29 cellular contexts compared by ENCODE assay signal in genomic region chr6:50862172-50862571, GRCh38. TPM values are rescaled to one million over a fixed set of nuclear protein-coding genes. Genes with fewer than 3 reads are reported as not detected.
"Had no signal": no experiment of that assay in that cellular context is flagged by ENCODE, and none has a peak within 500 bp of the region (broad histone marks: within the 10 kb centered on the region; RNA-seq: fewer than 3 reads in every experiment).

No MANE protein-coding gene starts in this region.

- H3K4me3 ChIP-seq: breast epithelium, SJSA1 had no signal

- H3K9me3 Mint-ChIP-seq: activated naive CD4-positive, alpha-beta T cell treated with anti-CD3 and anti-CD28 coated beads, Interleukin-2, amount 50 U/mL, for 24 hours; activated T-helper 1 cell treated with anti-CD3 and anti-CD28 coated beads, Interleukin-12 subunit alpha, Interleukin-12 subunit beta, Interleukin-2, Interleukin-4 antibody, amounts not matched to agents 30 ng/mL and 10 ng/mL and 1 ng/mL, durations not matched to agents 14 hours and 24 hours and 36 hours; T-helper 1 cell treated with Interleukin-12 subunit alpha and Interleukin-12 subunit beta and Interleukin-4 antibody, amounts not matched to agents 30 μg/mL and 1 μg/mL, for 36 hours had no signal

- H3K27ac ChIP-seq: breast epithelium, KMS-11, SJSA1 had no signal

- H3K27me3 ChIP-seq: breast epithelium, SJSA1 had no signal

- H3K36me3 ChIP-seq: breast epithelium, SJSA1 had no signal

- ATAC-seq: activated CD4-positive, CD25-positive, alpha-beta regulatory T cell treated with anti-CD3 and anti-CD28 coated beads, Interleukin-2, amount 50 U/mL, for 24 hours; activated CD8-positive, alpha-beta T cell treated with anti-CD3 and anti-CD28 coated beads, Interleukin-2, amount 10 ng/mL, durations not matched to agents 7 days and 5 days; Panc1; Right ventricle myocardium inferior had no signal

- H3K9me3 ChIP-seq: breast epithelium, SJSA1 had no signal

- H3K27me3 Mint-ChIP-seq: activated naive CD4-positive, alpha-beta T cell treated with anti-CD3 and anti-CD28 coated beads, Interleukin-2, amount 50 U/mL, for 24 hours; activated T-cell treated with anti-CD3 and anti-CD28 coated beads, Interleukin-2, amount 50 U/mL, for 24 hours had no signal

- H3K4me2 ChIP-seq: KMS-11 had no signal

- H3K4me3 Mint-ChIP-seq: activated CD8-positive, alpha-beta T cell treated with anti-CD3 and anti-CD28 coated beads, Interleukin-2, amount 10 ng/mL, durations not matched to agents 7 days and 5 days; activated naive CD4-positive, alpha-beta T cell treated with anti-CD3 and anti-CD28 coated beads, Interleukin-2, amount 50 U/mL, for 24 hours; activated T-cell treated with anti-CD3 and anti-CD28 coated beads, Interleukin-2, amount 50 U/mL, for 24 hours; activated T-helper 1 cell treated with anti-CD3 and anti-CD28 coated beads, Interleukin-12 subunit alpha, Interleukin-12 subunit beta, Interleukin-2, Interleukin-4 antibody, amounts not matched to agents 30 ng/mL and 10 ng/mL and 1 ng/mL, durations not matched to agents 14 hours and 24 hours and 36 hours; T-helper 1 cell treated with Interleukin-12 subunit alpha and Interleukin-12 subunit beta and Interleukin-4 antibody, amounts not matched to agents 30 μg/mL and 1 μg/mL, for 36 hours had no signal

- H3K9ac ChIP-seq: KMS-11 had no signal

- H3K4me1 ChIP-seq: breast epithelium, SJSA1 had no signal

- H3K36me3 Mint-ChIP-seq: activated naive CD4-positive, alpha-beta T cell treated with anti-CD3 and anti-CD28 coated beads, Interleukin-2, amount 50 U/mL, for 24 hours had no signal

- H3K27ac Mint-ChIP-seq: activated CD8-positive, alpha-beta T cell treated with anti-CD3 and anti-CD28 coated beads, Interleukin-2, amount 10 ng/mL, durations not matched to agents 7 days and 5 days; activated naive CD4-positive, alpha-beta T cell treated with anti-CD3 and anti-CD28 coated beads, Interleukin-2, amount 50 U/mL, for 24 hours; activated T-cell treated with anti-CD3 and anti-CD28 coated beads, Interleukin-2, amount 50 U/mL, for 24 hours; activated T-helper 1 cell treated with anti-CD3 and anti-CD28 coated beads, Interleukin-12 subunit alpha, Interleukin-12 subunit beta, Interleukin-2, Interleukin-4 antibody, amounts not matched to agents 30 ng/mL and 10 ng/mL and 1 ng/mL, durations not matched to agents 14 hours and 24 hours and 36 hours; T-helper 1 cell treated with Interleukin-12 subunit alpha and Interleukin-12 subunit beta and Interleukin-4 antibody, amounts not matched to agents 30 μg/mL and 1 μg/mL, for 36 hours had no signal

- DNase-seq: activated CD4-positive, alpha-beta T cell treated with anti-CD3 and anti-CD28 coated beads for 4 hours; activated CD4-positive, alpha-beta T cell treated with anti-CD3 and anti-CD28 coated beads, Interleukin-2, amount 50 U/mL, for 4 hours; activated CD8-positive, alpha-beta memory T cell treated with anti-CD3 and anti-CD28 coated beads, Interleukin-2, amount 50 U/mL, for 48 hours; activated CD8-positive, alpha-beta T cell treated with anti-CD3 and anti-CD28 coated beads, Interleukin-2, amount 10 ng/mL, durations not matched to agents 7 days and 5 days; activated effector memory CD4-positive, alpha-beta T cell treated with Interleukin-2 at 50 U/mL for 16 hours; activated naive CD4-positive, alpha-beta T cell; activated T-cell treated with anti-CD3 and anti-CD28 coated beads, Interleukin-2, amount 50 U/mL, for 24 hours; aorta; caudate nucleus; NCI-H1092; NCI-H1417; NCI-H1930; NCI-H345; NCI-H510A; NCI-H526 treated with DMSO at 0.1 percent for 48 hours; NCI-H82; NK-92 treated with Interleukin-12 subunit alpha and Interleukin-12 subunit beta, amount 100 ng/mL, for 24 hours; OCI-M1; RPMI8226 had no signal

- H3K4me1 Mint-ChIP-seq: activated naive CD4-positive, alpha-beta T cell treated with anti-CD3 and anti-CD28 coated beads, Interleukin-2, amount 50 U/mL, for 24 hours had no signal

RNA-seq across cellular contexts. Expression of gene TFAP2B, which starts 43.5 kb away (rescaled TPM):
- total RNA-seq: activated CD8-positive, alpha-beta T cell treated with anti-CD3 and anti-CD28 coated beads, Interleukin-2, amount 10 ng/mL, durations not matched to agents 7 days and 5 days; activated T-helper 1 cell treated with anti-CD3 and anti-CD28 coated beads, Interleukin-12 subunit alpha, Interleukin-12 subunit beta, Interleukin-2, Interleukin-4 antibody, amounts not matched to agents 30 ng/mL and 10 ng/mL and 1 ng/mL, durations not matched to agents 14 hours and 24 hours and 36 hours; aorta; MCF 10A; SJSA1 had no signal
